In the genomic region with DNA sequence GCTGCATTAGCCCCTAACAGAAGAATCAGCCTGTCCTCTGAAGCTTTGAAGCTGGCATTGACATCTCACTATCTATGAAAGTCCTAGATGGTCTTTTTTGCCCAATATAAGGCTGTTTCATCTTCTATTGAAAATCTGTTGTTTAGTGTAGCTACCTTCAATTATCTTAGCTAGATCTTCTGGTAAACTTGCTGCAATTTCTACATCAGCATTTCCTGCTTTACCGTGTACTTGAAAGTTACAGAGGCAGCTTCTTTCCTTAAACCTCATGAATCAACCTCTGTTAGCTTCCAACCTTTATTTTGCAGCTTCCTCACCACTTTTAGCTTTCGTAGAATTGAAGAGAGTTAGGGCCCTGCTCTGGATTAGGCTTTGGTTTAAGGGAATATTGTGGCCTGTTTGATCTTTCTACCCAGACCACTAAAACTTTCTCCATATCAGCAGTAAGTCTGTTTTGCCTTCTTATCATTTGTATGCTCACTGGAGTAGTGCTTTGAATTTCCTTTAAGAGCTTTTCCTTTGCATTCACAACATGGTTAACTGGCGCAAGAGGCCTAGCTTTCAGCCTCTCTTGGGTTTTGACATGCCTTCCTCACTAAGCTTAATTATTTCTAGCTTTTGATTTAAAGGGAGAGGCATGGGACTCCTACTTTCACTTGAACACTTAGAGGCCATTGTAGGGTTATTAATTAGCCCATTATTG, we compare ENCODE assay signal across 13 cellular contexts. TPM values are rescaled to one million over a fixed set of nuclear protein-coding genes. Genes with fewer than 3 reads are reported as not detected.
DNase-seq lines count a peak whose midpoint lies in the region; ATAC-seq and TF ChIP-seq lines count a peak whose summit lies in the region.
"Had no signal": no experiment of that assay in that cellular context is flagged by ENCODE, and none has a peak within 500 bp of the region (broad histone marks: within the 10 kb centered on the region; RNA-seq: fewer than 3 reads in every experiment).

No MANE protein-coding gene starts in this region.

- peaks cover 3% of the 10 kb centered on the region for H3K9me3 Mint-ChIP-seq in activated CD4-positive, alpha-beta T cell treated with anti-CD3 and anti-CD28 coated beads for 36 hours (ENCODE audit: low read depth)
- H3K9me3 Mint-ChIP-seq in activated B cell treated with CpG ODN at 0.5 μM for 24 hours (peaks cover 4% of the 10 kb centered on the region), immature natural killer cell (no peaks in the 10 kb centered on the region), endothelial cell (ENCODE audit: unreplicated experiment) (no peaks in the 10 kb centered on the region)
- no peaks in the 10 kb centered on the region for H3K9me3 Mint-ChIP-seq in stimulated activated effector memory CD8-positive, alpha-beta T cell treated with anti-CD3 and anti-CD28 coated beads, Interleukin-12 subunit alpha, Interleukin-12 subunit beta, amount 100 ng/mL, for 72 hours

- H3K4me3 ChIP-seq in colonic mucosa: no peak overlapping the region
- H3K4me3 ChIP-seq: thyroid gland had no signal

- H3K27me3 Mint-ChIP-seq in activated CD4-positive, alpha-beta T cell treated with anti-CD3 and anti-CD28 coated beads for 36 hours: no peaks in the 10 kb centered on the region
- H3K27me3 Mint-ChIP-seq in activated B cell treated with CpG ODN at 0.5 μM for 24 hours (no peaks in the 10 kb centered on the region), immature natural killer cell (ENCODE audit: low read depth in 3 of 3) (no peaks in the 10 kb centered on the region), endothelial cell (ENCODE audit: unreplicated experiment) (no peaks in the 10 kb centered on the region)

- peaks cover 86% of the 10 kb centered on the region for H3K4me1 Mint-ChIP-seq in activated CD4-positive, alpha-beta T cell treated with anti-CD3 and anti-CD28 coated beads for 36 hours
- H3K4me1 Mint-ChIP-seq in activated B cell treated with CpG ODN at 0.5 μM for 24 hours: peaks cover 80% of the 10 kb centered on the region
- H3K4me1 Mint-ChIP-seq in immature natural killer cell: peaks cover 58 to 79% of the 10 kb centered on the region in 2 donors
- H3K4me1 Mint-ChIP-seq in stimulated activated effector memory CD8-positive, alpha-beta T cell treated with anti-CD3 and anti-CD28 coated beads, Interleukin-12 subunit alpha, Interleukin-12 subunit beta, amount 100 ng/mL, for 72 hours: peaks cover 52% of the 10 kb centered on the region
- H3K4me1 Mint-ChIP-seq in endothelial cell (ENCODE audit: unreplicated experiment): peaks cover 13% of the 10 kb centered on the region

- peak overlapping the region in 1 of 2 donors; percentile 26 for H3K9ac ChIP-seq in colonic mucosa (ENCODE audit: low read depth in 2 of 2, low read length in 2 of 2)

- no peak for ATAC-seq in activated CD4-positive, alpha-beta T cell treated with anti-CD3 and anti-CD28 coated beads for 36 hours
- no peak for ATAC-seq in activated B cell treated with CpG ODN at 0.5 μM for 24 hours (ENCODE audit: low read depth)
- ATAC-seq in stimulated activated effector memory CD8-positive, alpha-beta T cell treated with anti-CD3 and anti-CD28 coated beads, Interleukin-12 subunit alpha, Interleukin-12 subunit beta, amount 100 ng/mL, for 72 hours: no peak
- ATAC-seq: activated CD4-positive, CD25-positive, alpha-beta regulatory T cell treated with anti-CD3 and anti-CD28 coated beads, Interleukin-2, amount 50 U/mL, for 24 hours had no signal

- intact Hi-C loops in activated CD4-positive, alpha-beta T cell treated with anti-CD3 and anti-CD28 coated beads for 36 hours (cut with DNase I, micrococcal nuclease): no loop called here
- intact Hi-C loops in activated B cell treated with CpG ODN at 0.5 μM for 24 hours (cut with micrococcal nuclease) (loop anchor here (1.0 kb wide), 1 partner anchor 10 kb away; no protein-coding TSS in a partner anchor), colonic mucosa (cut with DNase I) (no loop called here)

- POLR2A ChIA-PET in activated CD4-positive, alpha-beta T cell treated with anti-CD3 and anti-CD28 coated beads for 36 hours (lab: Charles Lee): interaction anchor here (0.7 to 1.4 kb wide), 5 partner anchors 10 to 121 kb away, joined by 3 to 5 read pairs (median 4); a partner anchor contains a TSS
- POLR2A ChIA-PET in activated B cell treated with CpG ODN at 0.5 μM for 24 hours (lab: Charles Lee): interaction anchor here (0.7 to 2.9 kb wide), 11 partner anchors 11 to 176 kb away, joined by 3 to 17 read pairs (median 5); no protein-coding TSS in a partner anchor

- no peaks in the 10 kb centered on the region for H3K36me3 ChIP-seq in colonic mucosa
- H3K36me3 ChIP-seq: thyroid gland had no signal

- no peaks in the 10 kb centered on the region for H3K27me3 ChIP-seq in colonic mucosa
- H3K27me3 ChIP-seq: thyroid gland had no signal

- no peak for TF ChIP-seq CTCF in activated B cell treated with CpG ODN at 0.5 μM for 24 hours (IDR thresholded peaks at IDR 0.05)
- no peak for TF ChIP-seq CTCF in colonic mucosa (IDR thresholded peaks at IDR 0.05)
- no peak for TF ChIP-seq CTCF in endothelial cell (IDR thresholded peaks at IDR 0.05; ENCODE audit: unreplicated experiment)

- peak overlapping the region; percentile 73 for H3K27ac Mint-ChIP-seq in activated CD4-positive, alpha-beta T cell treated with anti-CD3 and anti-CD28 coated beads for 36 hours
- H3K27ac Mint-ChIP-seq in activated B cell treated with CpG ODN at 0.5 μM for 24 hours (peak overlapping the region; percentile 79), immature natural killer cell (peak overlapping the region; percentile 41 to 73 (median 56)), endothelial cell (ENCODE audit: unreplicated experiment) (no peak overlapping the region)
- peak overlapping the region; percentile 64 for H3K27ac Mint-ChIP-seq in stimulated activated effector memory CD8-positive, alpha-beta T cell treated with anti-CD3 and anti-CD28 coated beads, Interleukin-12 subunit alpha, Interleukin-12 subunit beta, amount 100 ng/mL, for 72 hours

- DNase-seq in activated CD4-positive, alpha-beta T cell treated with anti-CD3 and anti-CD28 coated beads for 36 hours: no peak
- no peak for DNase-seq in activated CD4-positive, alpha-beta T cell treated with anti-CD3 and anti-CD28 coated beads for 48 hours
- DNase-seq in activated B cell treated with CpG ODN at 0.5 μM for 24 hours (no peak), immature natural killer cell (no peak), colonic mucosa (no peak), endothelial cell (ENCODE audit: low spot score) (no peak), NCI-H1694 (lab: John Stamatoyannopoulos, UW) (no peak)
- DNase-seq in stimulated activated effector memory CD8-positive, alpha-beta T cell treated with anti-CD3 and anti-CD28 coated beads, Interleukin-12 subunit alpha, Interleukin-12 subunit beta, amount 100 ng/mL, for 72 hours (ENCODE audit: low spot score in 2 of 2): no peak
- DNase-seq: DMS153; foreskin melanocyte; NK-92 treated with Interleukin-12 subunit alpha and Interleukin-12 subunit beta, amount 100 ng/mL, for 24 hours; thyroid gland had no signal

- H3K9me3 ChIP-seq in colonic mucosa: no peaks in the 10 kb centered on the region
- H3K9me3 ChIP-seq: thyroid gland had no signal

- H3K27ac ChIP-seq in colonic mucosa: no peak overlapping the region
- H3K27ac ChIP-seq: thyroid gland had no signal

- peaks cover 5% of the 10 kb centered on the region for H3K4me1 ChIP-seq in colonic mucosa

- H3K4me3 Mint-ChIP-seq in activated CD4-positive, alpha-beta T cell treated with anti-CD3 and anti-CD28 coated beads for 36 hours: no peak overlapping the region
- H3K4me3 Mint-ChIP-seq in activated B cell treated with CpG ODN at 0.5 μM for 24 hours: no peak overlapping the region
- peak overlapping the region in 4 of 5 donors; percentile 11 to 30 (median 14) for H3K4me3 Mint-ChIP-seq in immature natural killer cell
- H3K4me3 Mint-ChIP-seq in stimulated activated effector memory CD8-positive, alpha-beta T cell treated with anti-CD3 and anti-CD28 coated beads, Interleukin-12 subunit alpha, Interleukin-12 subunit beta, amount 100 ng/mL, for 72 hours: peak overlapping the region; percentile 1
- H3K4me3 Mint-ChIP-seq in endothelial cell (ENCODE audit: unreplicated experiment): no peak overlapping the region

- peaks cover 63% of the 10 kb centered on the region for H3K36me3 Mint-ChIP-seq in activated CD4-positive, alpha-beta T cell treated with anti-CD3 and anti-CD28 coated beads for 36 hours (ENCODE audit: low read depth)
- H3K36me3 Mint-ChIP-seq in activated B cell treated with CpG ODN at 0.5 μM for 24 hours (ENCODE audit: low read depth) (peaks cover 54% of the 10 kb centered on the region), immature natural killer cell (peaks cover 8 to 18% (median 10%) of the 10 kb centered on the region in 3 donors), endothelial cell (ENCODE audit: low read depth, unreplicated experiment) (no peaks in the 10 kb centered on the region)
- peaks cover 7% of the 10 kb centered on the region for H3K36me3 Mint-ChIP-seq in stimulated activated effector memory CD8-positive, alpha-beta T cell treated with anti-CD3 and anti-CD28 coated beads, Interleukin-12 subunit alpha, Interleukin-12 subunit beta, amount 100 ng/mL, for 72 hours

- CTCF ChIA-PET in activated CD4-positive, alpha-beta T cell treated with anti-CD3 and anti-CD28 coated beads for 36 hours (lab: Charles Lee): interaction anchor here (0.8 to 1.6 kb wide), 13 partner anchors 10 to 1696 kb away, joined by 3 to 7 read pairs (median 3); no protein-coding TSS in a partner anchor
- CTCF ChIA-PET in activated B cell treated with CpG ODN at 0.5 μM for 24 hours (lab: Charles Lee): interaction anchor here (0.8 to 1.0 kb wide), 3 partner anchors 31 to 571 kb away, joined by 3 read pairs; no protein-coding TSS in a partner anchor

RNA-seq across cellular contexts. Expression of a gene that starts 32.5 kb away (rescaled TPM):
- total RNA-seq in activated CD4-positive, alpha-beta T cell treated with anti-CD3 and anti-CD28 coated beads for 36 hours: 100 to 1,000 TPM in 1 of 2 experiments, 10 to 100 TPM in 1; 73.8 to 106 TPM
- total RNA-seq in activated B cell treated with CpG ODN at 0.5 μM for 24 hours (67.4 and 76.8 TPM in 2 replicates), colonic mucosa (10 to 100 TPM; 18.8 to 27.2 TPM), endothelial cell (ENCODE audit: unreplicated experiment) (0.62 TPM)
- 10 to 100 TPM; 12.2 to 35.3 (median 22.1) TPM for polyA plus RNA-seq in immature natural killer cell

Comparison
In these comparisons a context has a peak if more than half of its experiments do, and no peak if none do; other contexts are left out.
1. H3K4me3 Mint-ChIP-seq: peak in immature natural killer cell (4 of 5) and stimulated activated effector memory CD8-positive, alpha-beta T cell treated with anti-CD3 and anti-CD28 coated beads, Interleukin-12 subunit alpha, Interleukin-12 subunit beta, amount 100 ng/mL, for 72 hours (single experiment); none in activated CD4-positive, alpha-beta T cell treated with anti-CD3 and anti-CD28 coated beads for 36 hours (single experiment), activated B cell treated with CpG ODN at 0.5 μM for 24 hours (single experiment) and endothelial cell (single experiment).
2. RNA of a gene that starts 32.5 kb away (total RNA-seq): 73.8 to 106 TPM in activated CD4-positive, alpha-beta T cell treated with anti-CD3 and anti-CD28 coated beads for 36 hours, 67.4 to 76.8 TPM in activated B cell treated with CpG ODN at 0.5 μM for 24 hours and 18.8 to 27.2 TPM in colonic mucosa; 0.62 TPM in endothelial cell (single experiment); every median in the first group is over 10 times any median in the second.